ENCODE assay signal across 18 cellular contexts in genomic region chr13:112822851-112823250, GRCh38.
DNase-seq lines count a peak whose midpoint lies in the region; ATAC-seq, FAIRE-seq and TF ChIP-seq lines count a peak whose summit lies in the region.
"Had no signal": no experiment of that assay in that cellular context is flagged by ENCODE, and none has a peak within 500 bp of the region (broad histone marks: within the 10 kb centered on the region; RNA-seq: fewer than 3 reads in every experiment).

No MANE protein-coding gene starts in this region.

- no peaks in the 10 kb centered on the region for H3K4me1 Mint-ChIP-seq in activated naive CD4-positive, alpha-beta T cell treated with anti-CD3 and anti-CD28 coated beads, Interleukin-2, amount 50 U/mL, for 24 hours
- H3K4me1 Mint-ChIP-seq in endodermal cell = no peaks in the 10 kb centered on the region
- H3K4me1 Mint-ChIP-seq in type B pancreatic cell (ENCODE audit: unreplicated experiment) = peaks cover 5% of the 10 kb centered on the region
- H3K4me1 Mint-ChIP-seq: B cell had no signal

- no peak for FAIRE-seq in frontal cortex (lab: Jason Lieb, UNC)
- no peak for FAIRE-seq in HepG2 (lab: Jason Lieb, UNC)
- FAIRE-seq: GM12878, GM18507 had no signal

- TF ChIP-seq POLR2A in HepG2 (IDR thresholded peaks at IDR 0.05; ENCODE audit: insufficient read depth in 1 of 2, low read depth in 2 of 2, low read length in 2 of 2) = no peak

- H3K27me3 ChIP-seq in endodermal cell (ENCODE audit: control insufficient read depth, insufficient read depth, low read length, poor library complexity, severe bottlenecking) (no peaks in the 10 kb centered on the region), HepG2 (ENCODE audit: control insufficient read depth in 1 of 2, insufficient read depth in 2 of 2, low read length in 2 of 2) (no peaks in the 10 kb centered on the region)

- no peak for TF ChIP-seq RAD21 in HepG2 (CRISPR knock-in tag; IDR thresholded peaks at IDR 0.05)

- H3K79me2 ChIP-seq in HepG2 (ENCODE audit: insufficient read depth, low read length) = no peaks in the 10 kb centered on the region

- H3K4me1 ChIP-seq in endodermal cell (ENCODE audit: control insufficient read depth, insufficient read depth, low read length) (no peaks in the 10 kb centered on the region), HepG2 (ENCODE audit: insufficient read depth, low read length) (no peaks in the 10 kb centered on the region)

- H3K27me3 Mint-ChIP-seq in activated naive CD4-positive, alpha-beta T cell treated with anti-CD3 and anti-CD28 coated beads, Interleukin-2, amount 50 U/mL, for 24 hours = no peaks in the 10 kb centered on the region
- no peaks in the 10 kb centered on the region for H3K27me3 Mint-ChIP-seq in endodermal cell (ENCODE audit: insufficient read depth)
- H3K27me3 Mint-ChIP-seq in type B pancreatic cell = no peaks in the 10 kb centered on the region
- H3K27me3 Mint-ChIP-seq: B cell; CD4-positive, alpha-beta T cell had no signal

- TF ChIP-seq CTCF in endodermal cell (conservative IDR thresholded peaks at IDR 0.05) (no peak), type B pancreatic cell (conservative IDR thresholded peaks at IDR 0.05) (no peak), HepG2 (CRISPR knock-in tag; IDR thresholded peaks at IDR 0.05) (no peak)

- H3K27ac ChIP-seq in endodermal cell (ENCODE audit: low read depth, low read length) (no peak overlapping the region), HepG2 (ENCODE audit: extremely low read length, insufficient read depth, low read length) (no peak overlapping the region)

- no peak overlapping the region for H3K4me2 ChIP-seq in HepG2 (ENCODE audit: low read depth, low read length)

- POLR2A ChIA-PET in HepG2 (lab: Yijun Ruan, JAX) = no interaction called here

- no TSS peak for BruUV-seq in HepG2 (replicated peaks; lab: Mats Ljungman, UMichigan)

- no peak overlapping the region for H2AFZ ChIP-seq in HepG2 (ENCODE audit: low read length)

- CTCF ChIA-PET in HepG2 (lab: Yijun Ruan, JAX; ENCODE audit: low intra/inter-chr PET ratio, low total read pairs) = no interaction called here

- H3K9me3 ChIP-seq in endodermal cell (ENCODE audit: control insufficient read depth, low read length) = peaks cover 9% of the 10 kb centered on the region
- no peaks in the 10 kb centered on the region for H3K9me3 ChIP-seq in HepG2 (ENCODE audit: low read length)

- H3K36me3 ChIP-seq in endodermal cell (ENCODE audit: control insufficient read depth, insufficient read depth, low read length) (peaks cover 92% of the 10 kb centered on the region), HepG2 (replicated peaks in 1 of 2; ENCODE audit: control insufficient read depth in 1 of 2, insufficient read depth in 2 of 2, low read length in 2 of 2) (peaks cover 39 to 93% of the 10 kb centered on the region in 2 experiments)

- no peaks in the 10 kb centered on the region for H3K9me3 Mint-ChIP-seq in activated naive CD4-positive, alpha-beta T cell treated with anti-CD3 and anti-CD28 coated beads, Interleukin-2, amount 50 U/mL, for 24 hours
- H3K9me3 Mint-ChIP-seq in endodermal cell (peaks cover 7% of the 10 kb centered on the region), type B pancreatic cell (no peaks in the 10 kb centered on the region)
- H3K9me3 Mint-ChIP-seq: CD4-positive, alpha-beta T cell had no signal

- 85 to 86% methylated on average over 9 to 11 of the region's 11 CpGs for WGBS in endodermal cell (ENCODE audit: insufficient coverage in 1 of 2, insufficient read length in 1 of 2), 2 experiments
- WGBS in HepG2 (ENCODE audit: low lambda C conversion rate) = 100% methylated on average over 1 of the region's 11 CpGs

- H3K36me3 Mint-ChIP-seq in activated naive CD4-positive, alpha-beta T cell treated with anti-CD3 and anti-CD28 coated beads, Interleukin-2, amount 50 U/mL, for 24 hours = peaks cover 8% of the 10 kb centered on the region
- H3K36me3 Mint-ChIP-seq in endodermal cell (ENCODE audit: low read depth) = peaks cover 85% of the 10 kb centered on the region
- H3K36me3 Mint-ChIP-seq in type B pancreatic cell = peaks cover 38% of the 10 kb centered on the region

- ATAC-seq in GM18511 (IDR thresholded peaks at IDR 0.05; ENCODE audit: unreplicated experiment) (no peak), HepG2 (no peak)
- ATAC-seq: GM12878 had no signal

- intact Hi-C loops in HepG2 (cut with micrococcal nuclease; ENCODE audit: unreplicated experiment) = no loop called here

- H3K9ac ChIP-seq in endodermal cell (ENCODE audit: extremely low read depth, low read length, poor library complexity, severe bottlenecking) (no peak overlapping the region), HepG2 (ENCODE audit: insufficient read depth, low read depth, low read length) (no peak overlapping the region)

- in situ Hi-C loops in HepG2 (cut with HindIII; ENCODE audit: extremely low pct_ligation_motif_present, low pct_unique_long_range_greater_than_20kb) = no loop called here

- no peak overlapping the region for H3K4me3 Mint-ChIP-seq in activated naive CD4-positive, alpha-beta T cell treated with anti-CD3 and anti-CD28 coated beads, Interleukin-2, amount 50 U/mL, for 24 hours
- H3K4me3 Mint-ChIP-seq in endodermal cell (no peak overlapping the region), type B pancreatic cell (no peak overlapping the region)
- H3K4me3 Mint-ChIP-seq: B cell; CD4-positive, alpha-beta T cell; HFFc6 had no signal

- H4K20me1 ChIP-seq in HepG2 (ENCODE audit: insufficient read depth, low read length) = no peaks in the 10 kb centered on the region

- TF ChIP-seq EP300 in HepG2 (IDR thresholded peaks at IDR 0.05; ENCODE audit: low read depth in 2 of 2, low read length in 2 of 2) (no peak), HepG2 (CRISPR knock-in tag; IDR thresholded peaks at IDR 0.05; ENCODE audit: borderline replicate concordance) (no peak)

- DNase-seq in activated naive CD4-positive, alpha-beta T cell (lab: John Stamatoyannopoulos, UW) = no peak
- no peak for DNase-seq in endodermal cell
- peak; percentile 41 for DNase-seq in mesenteric fat pad (ENCODE audit: low spot score)
- DNase-seq in type B pancreatic cell (ENCODE audit: extremely low spot score, unreplicated experiment) = no peak
- no peak for DNase-seq in frontal cortex (ENCODE audit: low spot score in 2 of 2)
- DNase-seq in HepG2 (ENCODE audit: low spot score) = no peak
- DNase-seq: ACHN; C1 segment of cervical spinal cord; CD4-positive, alpha-beta T cell; DMS79; GOT3; HCEC 1CT; HFFc6 had no signal

- H3K4me3 ChIP-seq in endodermal cell (ENCODE audit: low read length) (no peak overlapping the region), HepG2 (replicated peaks in 1 of 3; ENCODE audit: insufficient read depth in 1 of 3, low read depth in 2 of 3, low read length in 3 of 3) (no peak overlapping the region)
- H3K4me3 ChIP-seq: GM12878 had no signal

- H3K27ac Mint-ChIP-seq in activated naive CD4-positive, alpha-beta T cell treated with anti-CD3 and anti-CD28 coated beads, Interleukin-2, amount 50 U/mL, for 24 hours = peak overlapping the region; percentile 35
- H3K27ac Mint-ChIP-seq in endodermal cell (peak overlapping the region; percentile 70), type B pancreatic cell (peak overlapping the region; percentile 64)
- H3K27ac Mint-ChIP-seq: B cell; CD4-positive, alpha-beta T cell; HFFc6 had no signal

TF ChIP-seq in HepG2, 621 proteins besides CTCF, POLR2A, EP300 and RAD21:
- TF ChIP-seq POGZ (CRISPR knock-in tag; IDR thresholded peaks at IDR 0.05) (no peak), ZZZ3 (CRISPR knock-in tag; IDR thresholded peaks at IDR 0.05; ENCODE audit: borderline replicate concordance) (no peak), ZNF839 (CRISPR knock-in tag; IDR thresholded peaks at IDR 0.05; ENCODE audit: borderline replicate concordance) (no peak), CENPT (CRISPR knock-in tag; IDR thresholded peaks at IDR 0.05; ENCODE audit: low read depth) (no peak), ZNF121 (CRISPR knock-in tag; IDR thresholded peaks at IDR 0.05) (no peak)
- TF ChIP-seq, protein P1, sequence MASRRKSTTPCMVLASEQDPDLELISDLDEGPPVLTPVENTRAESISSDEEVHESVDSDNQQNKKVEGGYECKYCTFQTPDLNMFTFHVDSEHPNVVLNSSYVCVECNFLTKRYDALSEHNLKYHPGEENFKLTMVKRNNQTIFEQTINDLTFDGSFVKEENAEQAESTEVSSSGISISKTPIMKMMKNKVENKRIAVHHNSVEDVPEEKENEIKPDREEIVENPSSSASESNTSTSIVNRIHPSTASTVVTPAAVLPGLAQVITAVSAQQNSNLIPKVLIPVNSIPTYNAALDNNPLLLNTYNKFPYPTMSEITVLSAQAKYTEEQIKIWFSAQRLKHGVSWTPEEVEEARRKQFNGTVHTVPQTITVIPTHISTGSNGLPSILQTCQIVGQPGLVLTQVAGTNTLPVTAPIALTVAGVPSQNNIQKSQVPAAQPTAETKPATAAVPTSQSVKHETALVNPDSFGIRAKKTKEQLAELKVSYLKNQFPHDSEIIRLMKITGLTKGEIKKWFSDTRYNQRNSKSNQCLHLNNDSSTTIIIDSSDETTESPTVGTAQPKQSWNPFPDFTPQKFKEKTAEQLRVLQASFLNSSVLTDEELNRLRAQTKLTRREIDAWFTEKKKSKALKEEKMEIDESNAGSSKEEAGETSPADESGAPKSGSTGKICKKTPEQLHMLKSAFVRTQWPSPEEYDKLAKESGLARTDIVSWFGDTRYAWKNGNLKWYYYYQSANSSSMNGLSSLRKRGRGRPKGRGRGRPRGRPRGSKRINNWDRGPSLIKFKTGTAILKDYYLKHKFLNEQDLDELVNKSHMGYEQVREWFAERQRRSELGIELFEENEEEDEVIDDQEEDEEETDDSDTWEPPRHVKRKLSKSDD (CRISPR knock-in tag; IDR thresholded peaks at IDR 0.05; ENCODE audit: low read depth) = no peak
